Comparison of ENCODE assay signal across 2 cellular contexts in the genomic region with DNA sequence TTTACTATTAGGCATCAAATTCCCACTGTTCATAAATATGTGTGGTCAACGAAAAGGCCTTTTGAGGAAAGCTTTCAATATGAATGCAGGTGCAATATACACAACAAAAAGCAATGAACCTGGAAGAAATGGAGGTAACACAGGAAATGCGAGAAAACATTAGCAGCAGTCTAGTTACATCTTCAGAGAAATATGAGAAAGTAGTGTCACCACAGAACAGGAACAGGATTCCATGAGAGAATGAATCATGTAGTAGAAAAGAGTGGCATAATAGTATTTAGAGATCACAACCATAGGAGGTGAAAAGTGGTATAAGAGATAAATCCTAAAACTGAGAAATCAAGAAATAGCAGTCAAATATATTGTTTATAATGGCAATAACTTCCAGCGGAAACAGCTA.
TF ChIP-seq lines count a peak whose summit lies in the region.

No MANE protein-coding gene starts in this region.

TF ChIP-seq in IMR-90, 13 proteins besides CTCF, POLR2A, EP300 and RAD21 (continued from another document):
- TF ChIP-seq MAZ (IDR thresholded peaks at IDR 0.05; ENCODE audit: borderline replicate concordance, low read depth, low read length) (no peak), MAFK (IDR thresholded peaks at IDR 0.05; ENCODE audit: low read depth, low read length) (no peak), BHLHE40 (IDR thresholded peaks at IDR 0.05; ENCODE audit: low read depth, low read length) (no peak), CEBPB (IDR thresholded peaks at IDR 0.05; ENCODE audit: low read depth, low read length) (no peak), RFX5 (IDR thresholded peaks at IDR 0.05; ENCODE audit: low read depth, low read length) (no peak), SMC3 (IDR thresholded peaks at IDR 0.05; ENCODE audit: low read depth, low read length) (no peak), CHD1 (IDR thresholded peaks at IDR 0.05; ENCODE audit: low read depth, low read length) (no peak)

TF ChIP-seq in WTC11, 78 proteins besides CTCF, POLR2A, EP300 and RAD21 (continued from another document):
- TF ChIP-seq, protein P1, sequence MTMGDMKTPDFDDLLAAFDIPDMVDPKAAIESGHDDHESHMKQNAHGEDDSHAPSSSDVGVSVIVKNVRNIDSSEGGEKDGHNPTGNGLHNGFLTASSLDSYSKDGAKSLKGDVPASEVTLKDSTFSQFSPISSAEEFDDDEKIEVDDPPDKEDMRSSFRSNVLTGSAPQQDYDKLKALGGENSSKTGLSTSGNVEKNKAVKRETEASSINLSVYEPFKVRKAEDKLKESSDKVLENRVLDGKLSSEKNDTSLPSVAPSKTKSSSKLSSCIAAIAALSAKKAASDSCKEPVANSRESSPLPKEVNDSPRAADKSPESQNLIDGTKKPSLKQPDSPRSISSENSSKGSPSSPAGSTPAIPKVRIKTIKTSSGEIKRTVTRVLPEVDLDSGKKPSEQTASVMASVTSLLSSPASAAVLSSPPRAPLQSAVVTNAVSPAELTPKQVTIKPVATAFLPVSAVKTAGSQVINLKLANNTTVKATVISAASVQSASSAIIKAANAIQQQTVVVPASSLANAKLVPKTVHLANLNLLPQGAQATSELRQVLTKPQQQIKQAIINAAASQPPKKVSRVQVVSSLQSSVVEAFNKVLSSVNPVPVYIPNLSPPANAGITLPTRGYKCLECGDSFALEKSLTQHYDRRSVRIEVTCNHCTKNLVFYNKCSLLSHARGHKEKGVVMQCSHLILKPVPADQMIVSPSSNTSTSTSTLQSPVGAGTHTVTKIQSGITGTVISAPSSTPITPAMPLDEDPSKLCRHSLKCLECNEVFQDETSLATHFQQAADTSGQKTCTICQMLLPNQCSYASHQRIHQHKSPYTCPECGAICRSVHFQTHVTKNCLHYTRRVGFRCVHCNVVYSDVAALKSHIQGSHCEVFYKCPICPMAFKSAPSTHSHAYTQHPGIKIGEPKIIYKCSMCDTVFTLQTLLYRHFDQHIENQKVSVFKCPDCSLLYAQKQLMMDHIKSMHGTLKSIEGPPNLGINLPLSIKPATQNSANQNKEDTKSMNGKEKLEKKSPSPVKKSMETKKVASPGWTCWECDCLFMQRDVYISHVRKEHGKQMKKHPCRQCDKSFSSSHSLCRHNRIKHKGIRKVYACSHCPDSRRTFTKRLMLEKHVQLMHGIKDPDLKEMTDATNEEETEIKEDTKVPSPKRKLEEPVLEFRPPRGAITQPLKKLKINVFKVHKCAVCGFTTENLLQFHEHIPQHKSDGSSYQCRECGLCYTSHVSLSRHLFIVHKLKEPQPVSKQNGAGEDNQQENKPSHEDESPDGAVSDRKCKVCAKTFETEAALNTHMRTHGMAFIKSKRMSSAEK (CRISPR knock-in tag; IDR thresholded peaks at IDR 0.05; ENCODE audit: borderline replicate concordance), result no peak
- TF ChIP-seq SMAD4 (CRISPR knock-in tag; IDR thresholded peaks at IDR 0.05), result no peak
- TF ChIP-seq ZBTB21 (CRISPR knock-in tag; IDR thresholded peaks at IDR 0.05; ENCODE audit: borderline replicate concordance), result no peak
- no peak for TF ChIP-seq ZNF671 (CRISPR knock-in tag; IDR thresholded peaks at IDR 0.05)
- no peak for TF ChIP-seq IRF2 (CRISPR knock-in tag; IDR thresholded peaks at IDR 0.05; ENCODE audit: borderline replicate concordance, low read depth)
- TF ChIP-seq ZNF396 (CRISPR knock-in tag; IDR thresholded peaks at IDR 0.05; ENCODE audit: borderline replicate concordance), result no peak
- no peak for TF ChIP-seq ZNF232 (CRISPR knock-in tag; IDR thresholded peaks at IDR 0.05)
- no peak for TF ChIP-seq RORB (CRISPR knock-in tag; IDR thresholded peaks at IDR 0.05)
- no peak for TF ChIP-seq FOXP4 (CRISPR knock-in tag; IDR thresholded peaks at IDR 0.05)
